In the genomic region with DNA sequence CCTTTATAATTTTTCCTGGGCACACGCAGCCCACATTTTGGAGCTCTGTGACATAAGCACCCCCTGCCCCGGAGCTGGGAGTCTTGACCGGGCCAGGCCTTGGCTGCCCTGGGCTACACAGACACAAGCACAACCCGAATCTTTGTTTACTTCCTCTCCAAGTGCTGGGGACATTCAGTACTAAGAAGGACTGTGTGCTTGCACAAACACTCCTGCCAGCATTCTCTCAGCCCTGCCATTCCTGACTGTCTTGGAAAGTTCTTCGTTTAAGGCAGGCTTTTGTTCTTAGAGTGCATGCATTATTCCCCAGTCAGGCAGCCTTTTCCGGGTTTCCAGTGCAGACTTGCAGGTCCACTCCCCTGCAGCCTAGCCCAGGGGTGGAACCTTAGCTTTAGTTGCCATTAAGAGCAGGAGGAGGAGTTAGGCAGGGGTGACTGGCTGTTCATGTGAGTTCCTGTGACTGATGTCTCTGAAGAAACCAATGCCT, we compare ENCODE assay signal across 8 cellular contexts. TPM values are rescaled to one million over a fixed set of nuclear protein-coding genes. Genes with fewer than 3 reads are reported as not detected.
DNase-seq lines count a peak whose midpoint lies in the region; ATAC-seq and TF ChIP-seq lines count a peak whose summit lies in the region.

No MANE protein-coding gene starts in this region.

- POLR2A ChIA-PET in naive thymus-derived CD4-positive, alpha-beta T cell (lab: Charles Lee) = interaction anchor here (0.9 to 1.4 kb wide), 2 partner anchors 14 to 38 kb away, joined by 5 to 9 read pairs; no protein-coding TSS in a partner anchor

- no peaks in the 10 kb centered on the region for H3K27me3 ChIP-seq in naive thymus-derived CD4-positive, alpha-beta T cell (ENCODE audit: control insufficient read depth in 2 of 2, insufficient read depth in 2 of 2, low read length in 2 of 2)

- H3K4me1 ChIP-seq in naive thymus-derived CD4-positive, alpha-beta T cell (ENCODE audit: control insufficient read depth in 2 of 2, insufficient read depth in 2 of 2, low read length in 2 of 2) = peaks cover 21 to 29% of the 10 kb centered on the region in 2 donors

- peak overlapping the region; percentile 78 for H3K4me3 Mint-ChIP-seq in HFFc6
- peak overlapping the region in 2 of 10 donors; percentile 6 to 52 for H3K4me3 Mint-ChIP-seq in naive thymus-derived CD4-positive, alpha-beta T cell

- DNase-seq in ACHN = peak; percentile 79
- peak; percentile 56 for DNase-seq in HFFc6
- DNase-seq in fibroblast of the aortic adventitia (ENCODE audit: low read depth) = peak; percentile 76
- DNase-seq in naive thymus-derived CD4-positive, alpha-beta T cell = no peak
- DNase-seq in SW480 (ENCODE audit: low spot score) = no peak

- H3K9me3 ChIP-seq in naive thymus-derived CD4-positive, alpha-beta T cell (ENCODE audit: control insufficient read depth in 2 of 3, low read length in 3 of 3) = no peaks in the 10 kb centered on the region

- peaks cover 90% of the 10 kb centered on the region for H3K4me1 Mint-ChIP-seq in HFFc6 (ENCODE audit: low read depth)
- H3K4me1 Mint-ChIP-seq in naive thymus-derived CD4-positive, alpha-beta T cell = peaks cover 26 to 79% (median 68%) of the 10 kb centered on the region in 7 donors

- H3K27me3 Mint-ChIP-seq in HFFc6 (ENCODE audit: insufficient read depth) = no peaks in the 10 kb centered on the region; the same call in 1 of the 2 replicates
- H3K27me3 Mint-ChIP-seq in naive thymus-derived CD4-positive, alpha-beta T cell = peaks cover 0 to 9% (median 0%) of the 10 kb centered on the region in 5 donors

- intact Hi-C loops in naive thymus-derived CD4-positive, alpha-beta T cell (cut with micrococcal nuclease) = loop anchor here in 1 of 2 donors (2.0 kb wide), 1 partner anchor 24 kb away; no protein-coding TSS in a partner anchor

- peak overlapping the region; percentile 2 for H3K4me3 ChIP-seq in fibroblast of the aortic adventitia (ENCODE audit: low read depth, low read length)
- H3K4me3 ChIP-seq in naive thymus-derived CD4-positive, alpha-beta T cell (ENCODE audit: low read length) = no peak overlapping the region

- H3K27ac Mint-ChIP-seq in HFFc6 = peak overlapping the region; percentile 81
- peak overlapping the region in 2 of 9 donors; percentile 46 to 66 for H3K27ac Mint-ChIP-seq in naive thymus-derived CD4-positive, alpha-beta T cell

- ATAC-seq in SK-N-SH treated with all-trans-retinoic acid at 6 μM for 48 hours (peak; percentile 72), HG03139 (IDR thresholded peaks at IDR 0.05; ENCODE audit: unreplicated experiment) (no peak), GM18502 (IDR thresholded peaks at IDR 0.05; ENCODE audit: poor library complexity, unreplicated experiment) (no peak)
- peak; percentile 38 for ATAC-seq in naive thymus-derived CD4-positive, alpha-beta T cell

- in situ Hi-C loops in ACHN (cut with HindIII; ENCODE audit: low pct_ligation_motif_present, low pct_unique_long_range_greater_than_20kb, low sequenced_read_pairs) = no loop called here

- H3K9me3 Mint-ChIP-seq in HFFc6 = no peaks in the 10 kb centered on the region
- H3K9me3 Mint-ChIP-seq in naive thymus-derived CD4-positive, alpha-beta T cell = no peaks in the 10 kb centered on the region

- no peak overlapping the region for H3K27ac ChIP-seq in naive thymus-derived CD4-positive, alpha-beta T cell (ENCODE audit: low read depth, low read length)

- CTCF ChIA-PET in naive thymus-derived CD4-positive, alpha-beta T cell (lab: Charles Lee) = interaction anchor here (1.6 kb wide), 1 partner anchor 8 kb away, joined by 6 read pairs; no protein-coding TSS in a partner anchor

- TF ChIP-seq CTCF in HFFc6 (IDR thresholded peaks at IDR 0.05) = no peak
- TF ChIP-seq CTCF in fibroblast of the aortic adventitia (IDR thresholded peaks at IDR 0.05; ENCODE audit: insufficient read depth, low read length) = no peak

- no peaks in the 10 kb centered on the region for H3K36me3 Mint-ChIP-seq in HFFc6 (ENCODE audit: low read depth)
- H3K36me3 Mint-ChIP-seq in naive thymus-derived CD4-positive, alpha-beta T cell = peaks cover 0 to 5% (median 3%) of the 10 kb centered on the region in 5 donors

- H3K36me3 ChIP-seq in naive thymus-derived CD4-positive, alpha-beta T cell (ENCODE audit: control insufficient read depth in 2 of 3, insufficient read depth in 3 of 3, low read length in 3 of 3) = no peaks in the 10 kb centered on the region

TF ChIP-seq in SK-N-SH treated with all-trans-retinoic acid at 6 μM for 48 hours, 23 proteins besides CTCF, POLR2A, EP300 and RAD21:
- no peak for TF ChIP-seq ISL1 (CRISPR knock-in tag; IDR thresholded peaks at IDR 0.05)
- no peak for TF ChIP-seq TCF4 (CRISPR knock-in tag; IDR thresholded peaks at IDR 0.05; ENCODE audit: borderline replicate concordance)

RNA-seq across cellular contexts. Expression of a gene that starts 28.6 kb away (rescaled TPM):
- 10 to 100 TPM; 21.1 to 28.9 (median 24.2) TPM for total RNA-seq in HFFc6 (2021; fragmentation: NEBNext Ultra II Directional; extraction: Animal tissue kit (Norgen Biotek cat#: 25700))
- 49.3 and 54.5 TPM in 2 replicates for total RNA-seq in fibroblast of the aortic adventitia (ENCODE audit: low replicate concordance)
- 10 to 100 TPM; 11.6 to 39.5 (median 21.7) TPM for total RNA-seq in naive thymus-derived CD4-positive, alpha-beta T cell
- polyA plus RNA-seq in naive thymus-derived CD4-positive, alpha-beta T cell = 10 to 100 TPM; 17.8 to 19.9 TPM

Comparison
In these comparisons a context has a peak if more than half of its experiments do, and no peak if none do; other contexts are left out.
1. DNase-seq: peak in ACHN (single experiment), HFFc6 (single experiment) and fibroblast of the aortic adventitia (single experiment); none in naive thymus-derived CD4-positive, alpha-beta T cell (0 of 9) and SW480 (single experiment).
2. ATAC-seq: peak in SK-N-SH treated with all-trans-retinoic acid at 6 μM for 48 hours (single experiment) and naive thymus-derived CD4-positive, alpha-beta T cell (single experiment); none in HG03139 (single experiment) and GM18502 (single experiment).